Comparison of ENCODE assay signal across 8 cellular contexts in the genomic region with DNA sequence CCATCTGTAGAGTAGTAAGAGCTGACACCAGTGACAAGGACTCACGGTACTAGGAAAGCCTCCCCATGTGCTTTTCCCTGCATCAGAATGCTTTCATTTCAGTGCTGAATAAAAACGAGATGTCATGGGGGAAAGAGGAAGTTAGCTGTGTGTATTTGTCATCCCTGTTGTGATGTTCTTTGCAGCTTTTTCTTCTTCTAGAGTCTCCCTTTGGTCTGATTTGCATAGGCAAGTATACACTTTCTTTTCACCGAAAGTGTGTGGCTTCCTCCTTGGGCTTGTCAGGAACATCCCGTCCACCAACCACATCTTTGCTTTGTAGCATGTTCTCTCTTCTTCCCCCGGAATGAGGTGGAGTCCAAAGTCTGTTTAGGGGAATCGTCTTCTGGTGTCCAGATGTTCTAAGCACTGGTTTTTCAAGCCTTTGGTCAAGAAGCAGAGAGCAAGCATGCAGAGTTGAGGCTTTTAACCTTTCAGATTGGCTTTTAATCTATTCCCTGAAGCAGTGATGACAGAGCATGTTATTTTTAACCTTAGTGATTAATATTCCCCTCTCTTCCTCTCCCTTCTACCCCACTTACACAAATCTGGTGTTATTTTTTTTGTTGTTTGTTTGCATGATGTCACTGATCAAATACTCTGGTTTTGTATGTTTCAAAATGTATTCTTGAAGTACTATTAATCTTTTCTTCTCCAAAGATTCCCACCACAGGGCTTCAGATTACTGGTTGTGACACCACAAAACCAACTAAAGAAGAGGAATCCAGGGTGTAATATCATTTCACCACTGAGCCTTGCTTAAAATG.
DNase-seq lines count a peak whose midpoint lies in the region; ATAC-seq and TF ChIP-seq lines count a peak whose summit lies in the region.

No MANE protein-coding gene starts in this region.

- H3K79me2 ChIP-seq in mammary epithelial cell (ENCODE audit: insufficient read depth, low read length) = peaks cover 26% of the 10 kb centered on the region

- H3K36me3 ChIP-seq in mammary epithelial cell (ENCODE audit: insufficient read depth, low read length) = no peaks in the 10 kb centered on the region

- BruUV-seq in mammary epithelial cell (replicated peaks; lab: Mats Ljungman, UMichigan) = no TSS peak

- H3K9ac ChIP-seq in mammary epithelial cell (ENCODE audit: insufficient read depth, low read length) = no peak overlapping the region

- H3K4me1 ChIP-seq in mammary epithelial cell (ENCODE audit: insufficient read depth, low read length) = no peaks in the 10 kb centered on the region

- CTCF ChIA-PET in mammary epithelial cell (lab: Charles Lee; ENCODE audit: low non-redundant PET) = interaction anchor here (0.6 kb wide), 1 partner anchor 95 kb away, joined by 4 read pairs; no protein-coding TSS in a partner anchor

- H3K27me3 ChIP-seq in mammary epithelial cell (ENCODE audit: insufficient read depth, low read length) = no peaks in the 10 kb centered on the region

- intact Hi-C loops in mammary epithelial cell (cut with micrococcal nuclease) = no loop called here

- H2AFZ ChIP-seq in mammary epithelial cell (ENCODE audit: low read depth, low read length) = no peak overlapping the region

- no peaks in the 10 kb centered on the region for H3K9me3 Mint-ChIP-seq in activated naive CD8-positive, alpha-beta T cell treated with anti-CD3 and anti-CD28 coated beads, Interleukin-2, amount 10 ng/mL, durations not matched to agents 7 days and 5 days

- POLR2A ChIA-PET in activated naive CD8-positive, alpha-beta T cell treated with anti-CD3 and anti-CD28 coated beads, Interleukin-2, amount 10 ng/mL, durations not matched to agents 7 days and 5 days (lab: Charles Lee) = interaction anchor here (0.9 to 1.3 kb wide), 2 partner anchors 13 to 19 kb away, joined by 6 to 7 read pairs; no protein-coding TSS in a partner anchor

- no peaks in the 10 kb centered on the region for H3K9me3 ChIP-seq in mammary epithelial cell (replicated peaks; ENCODE audit: insufficient read depth, low read length)

- DNase-seq in GM12864 (ENCODE audit: low read depth) (peak; percentile 79), KBM-7 (peak; percentile 76), midbrain (lab: John Stamatoyannopoulos, UW) (peak; percentile 17), NCI-H1092 (lab: John Stamatoyannopoulos, UW) (no peak), mammary epithelial cell (no peak), HPDE6-E6E7 (ENCODE audit: extremely low spot score) (no peak)
- no peak for DNase-seq in activated naive CD8-positive, alpha-beta T cell treated with anti-CD3 and anti-CD28 coated beads, Interleukin-2, amount 10 ng/mL, durations not matched to agents 7 days and 5 days

- H3K4me2 ChIP-seq in mammary epithelial cell (ENCODE audit: insufficient read depth, low read depth, low read length) = no peak overlapping the region

- peak overlapping the region; percentile 11; the same call in 1 of the 2 replicates for H3K4me3 ChIP-seq in GM12864 (ENCODE audit: low read depth, low read length)
- no peak overlapping the region for H3K4me3 ChIP-seq in mammary epithelial cell (replicated peaks in 1 of 3; ENCODE audit: insufficient read depth in 1 of 3, low read depth in 2 of 3, low read length in 3 of 3)

- in situ Hi-C loops in KBM-7 (cut with MboI; ENCODE audit: low pct_unique_long_range_greater_than_20kb, low sequenced_read_pairs) = no loop called here
- in situ Hi-C loops in mammary epithelial cell (cut with MboI; ENCODE audit: low sequenced_read_pairs in 2 of 2) = no loop called here

- H3K4me1 Mint-ChIP-seq in activated naive CD8-positive, alpha-beta T cell treated with anti-CD3 and anti-CD28 coated beads, Interleukin-2, amount 10 ng/mL, durations not matched to agents 7 days and 5 days = peaks cover 45% of the 10 kb centered on the region

- peaks cover 2% of the 10 kb centered on the region for H3K27me3 Mint-ChIP-seq in activated naive CD8-positive, alpha-beta T cell treated with anti-CD3 and anti-CD28 coated beads, Interleukin-2, amount 10 ng/mL, durations not matched to agents 7 days and 5 days

- H3K27ac Mint-ChIP-seq in activated naive CD8-positive, alpha-beta T cell treated with anti-CD3 and anti-CD28 coated beads, Interleukin-2, amount 10 ng/mL, durations not matched to agents 7 days and 5 days = peak overlapping the region; percentile 86

- no peak overlapping the region for H3K27ac ChIP-seq in mammary epithelial cell (ENCODE audit: insufficient read depth, low read depth, low read length)

- peak overlapping the region; percentile 68 for H3K4me3 Mint-ChIP-seq in activated naive CD8-positive, alpha-beta T cell treated with anti-CD3 and anti-CD28 coated beads, Interleukin-2, amount 10 ng/mL, durations not matched to agents 7 days and 5 days

- WGBS in mammary epithelial cell (ENCODE audit: low coverage, missing lambda C conversion rate) = 97% methylated on average over 6 of the region's 6 CpGs

- ATAC-seq in GM21528 (IDR thresholded peaks at IDR 0.05; ENCODE audit: low FRiP score, unreplicated experiment) = peak; percentile 98
- ATAC-seq in activated naive CD8-positive, alpha-beta T cell treated with anti-CD3 and anti-CD28 coated beads, Interleukin-2, amount 10 ng/mL, durations not matched to agents 7 days and 5 days (ENCODE audit: low read depth) = peak; percentile 92

- H4K20me1 ChIP-seq in mammary epithelial cell (ENCODE audit: insufficient read depth, low read length) = no peaks in the 10 kb centered on the region

- TF ChIP-seq CTCF in GM12864 (IDR thresholded peaks at IDR 0.05; ENCODE audit: low read depth, low read length, missing control alignments) = no peak
- TF ChIP-seq CTCF in mammary epithelial cell (conservative IDR thresholded peaks at IDR 0.05 in 1 of 2, IDR thresholded peaks at IDR 0.05 in 1 of 2; ENCODE audit: extremely low read depth in 1 of 2, insufficient read depth in 1 of 2, low read depth in 1 of 2, low read length in 2 of 2) = no peak

- H3K36me3 Mint-ChIP-seq in activated naive CD8-positive, alpha-beta T cell treated with anti-CD3 and anti-CD28 coated beads, Interleukin-2, amount 10 ng/mL, durations not matched to agents 7 days and 5 days = no peaks in the 10 kb centered on the region

- dilution Hi-C loops in mammary epithelial cell (cut with HindIII; ENCODE audit: low sequenced_read_pairs) = no loop called here

Comparison
In these comparisons a context has a peak if more than half of its experiments do, and no peak if none do; other contexts are left out.
1. DNase-seq: peak in GM12864 (single experiment), KBM-7 (single experiment) and midbrain (single experiment); none in activated naive CD8-positive, alpha-beta T cell treated with anti-CD3 and anti-CD28 coated beads, Interleukin-2, amount 10 ng/mL, durations not matched to agents 7 days and 5 days (single experiment), NCI-H1092 (single experiment), mammary epithelial cell (single experiment) and HPDE6-E6E7 (single experiment).